In genomic region chr5:151810907-151811306, GRCh38 we compare ENCODE assay signal across 27 cellular contexts. TPM values are rescaled to one million over a fixed set of nuclear protein-coding genes. Genes with fewer than 3 reads are reported as not detected.
DNase-seq lines count a peak whose midpoint lies in the region; ATAC-seq and TF ChIP-seq lines count a peak whose summit lies in the region.
"Had no signal": no experiment of that assay in that cellular context is flagged by ENCODE, and none has a peak within 500 bp of the region (broad histone marks: within the 10 kb centered on the region; RNA-seq: fewer than 3 reads in every experiment).

No MANE protein-coding gene starts in this region.

- peaks cover 8% of the 10 kb centered on the region for H4K20me1 ChIP-seq in PC-9 (ENCODE audit: insufficient read depth)

- H3K9me3 ChIP-seq in CD8-positive, alpha-beta T cell (ENCODE audit: low read length) = no peaks in the 10 kb centered on the region
- no peaks in the 10 kb centered on the region; the same call in 1 of the 2 replicates for H3K9me3 ChIP-seq in PC-9 (ENCODE audit: insufficient read depth, low read depth)
- H3K9me3 ChIP-seq: gastroesophageal sphincter, prostate gland, transverse colon had no signal

- no peak overlapping the region for H3K4me3 Mint-ChIP-seq in activated CD4-positive, alpha-beta T cell treated with anti-CD3 and anti-CD28 coated beads for 36 hours
- H3K4me3 Mint-ChIP-seq in CD8-positive, alpha-beta T cell = no peak overlapping the region
- H3K4me3 Mint-ChIP-seq: activated T-cell treated with anti-CD3 and anti-CD28 coated beads, Interleukin-2, amount 50 U/mL, for 4 hours; brain; CD14-positive monocyte; immature natural killer cell; T-helper 1 cell treated with Interleukin-12 subunit alpha and Interleukin-12 subunit beta and Interleukin-4 antibody, amounts not matched to agents 30 μg/mL and 1 μg/mL, for 36 hours had no signal

- peaks cover 25% of the 10 kb centered on the region; the same call in 1 of the 2 replicates for H3K79me2 ChIP-seq in PC-9 (ENCODE audit: low read depth)

- H3K36me3 Mint-ChIP-seq in activated CD4-positive, alpha-beta T cell treated with anti-CD3 and anti-CD28 coated beads for 36 hours (ENCODE audit: low read depth) = peaks cover 76% of the 10 kb centered on the region
- peaks cover 73% of the 10 kb centered on the region for H3K36me3 Mint-ChIP-seq in CD8-positive, alpha-beta T cell

- no peak for DNase-seq in activated CD4-positive, alpha-beta T cell treated with anti-CD3 and anti-CD28 coated beads for 36 hours
- no peak for DNase-seq in activated CD4-positive, alpha-beta T cell treated with anti-CD3 and anti-CD28 coated beads for 48 hours
- no peak for DNase-seq in CD8-positive, alpha-beta T cell
- no peak for DNase-seq in PC-9
- peak; percentile 20 for DNase-seq in fibroblast of the aortic adventitia (ENCODE audit: low read depth)
- no peak for DNase-seq in NCI-H2029 (lab: John Stamatoyannopoulos, UW)
- no peak for DNase-seq in caudate nucleus (lab: John Stamatoyannopoulos, UW)
- DNase-seq: 8988T; activated CD4-positive, CD25-positive, alpha-beta regulatory T cell treated with anti-CD3 and anti-CD28 coated beads, Interleukin-2, amount 50 U/mL, for 72 hours; activated T-cell treated with anti-CD3 and anti-CD28 coated beads, Interleukin-2, amount 50 U/mL, for 4 hours; effector memory CD4-positive, alpha-beta T cell; EL; hypothalamus; immature natural killer cell; left ventricle myocardium superior; MM.1S; NCI-H1436; NCI-H2107; transverse colon had no signal

- POLR2A ChIA-PET in activated CD4-positive, alpha-beta T cell treated with anti-CD3 and anti-CD28 coated beads for 36 hours (lab: Charles Lee) = no interaction called here
- POLR2A ChIA-PET in CD8-positive, alpha-beta T cell (lab: Charles Lee) = no interaction called here
- POLR2A ChIA-PET in PC-9 (lab: Charles Lee; ENCODE audit: unreplicated experiment) = no interaction called here

- intact Hi-C loops in activated CD4-positive, alpha-beta T cell treated with anti-CD3 and anti-CD28 coated beads for 36 hours (cut with DNase I, micrococcal nuclease) = no loop called here
- intact Hi-C loops in CD8-positive, alpha-beta T cell (cut with DNase I, micrococcal nuclease) = no loop called here
- intact Hi-C loops in PC-9 (cut with micrococcal nuclease; ENCODE audit: unreplicated experiment) = no loop called here

- H3K27ac Mint-ChIP-seq in activated CD4-positive, alpha-beta T cell treated with anti-CD3 and anti-CD28 coated beads for 36 hours = peak overlapping the region; percentile 68
- peak overlapping the region; percentile 5 for H3K27ac Mint-ChIP-seq in CD8-positive, alpha-beta T cell
- H3K27ac Mint-ChIP-seq: brain; T-helper 1 cell treated with Interleukin-12 subunit alpha and Interleukin-12 subunit beta and Interleukin-4 antibody, amounts not matched to agents 30 μg/mL and 1 μg/mL, for 36 hours had no signal

- H3F3A ChIP-seq in PC-9 (ENCODE audit: insufficient read depth, low read depth) = peaks cover 35% of the 10 kb centered on the region; the same call in 1 of the 2 replicates

- H3K4me3 ChIP-seq in CD8-positive, alpha-beta T cell (ENCODE audit: low read depth, low read length) = no peak overlapping the region
- no peak overlapping the region for H3K4me3 ChIP-seq in PC-9
- H3K4me3 ChIP-seq in fibroblast of the aortic adventitia (ENCODE audit: low read depth, low read length) = no peak overlapping the region
- H3K4me3 ChIP-seq: gastroesophageal sphincter, prostate gland, transverse colon had no signal

- TF ChIP-seq CTCF in CD8-positive, alpha-beta T cell (IDR thresholded peaks at IDR 0.05) = no peak
- TF ChIP-seq CTCF in PC-9 (conservative IDR thresholded peaks at IDR 0.05) (no peak), fibroblast of the aortic adventitia (IDR thresholded peaks at IDR 0.05; ENCODE audit: insufficient read depth, low read length) (no peak)

- no peaks in the 10 kb centered on the region for H3K27me3 Mint-ChIP-seq in activated CD4-positive, alpha-beta T cell treated with anti-CD3 and anti-CD28 coated beads for 36 hours
- H3K27me3 Mint-ChIP-seq in CD8-positive, alpha-beta T cell (ENCODE audit: low read depth) = no peaks in the 10 kb centered on the region
- H3K27me3 Mint-ChIP-seq: brain had no signal

- H3K4me2 ChIP-seq in PC-9 = no peak overlapping the region

- H3K9me2 ChIP-seq in PC-9 (ENCODE audit: insufficient read depth) = no peaks in the 10 kb centered on the region

- ATAC-seq in activated CD4-positive, alpha-beta T cell treated with anti-CD3 and anti-CD28 coated beads for 36 hours = no peak
- no peak for ATAC-seq in CD8-positive, alpha-beta T cell
- no peak for ATAC-seq in GM21447 (IDR thresholded peaks at IDR 0.05; ENCODE audit: unreplicated experiment)
- ATAC-seq: activated T-cell treated with anti-CD3 and anti-CD28 coated beads, Interleukin-2, amount 50 U/mL, for 4 hours; esophagus mucosa; gastroesophageal sphincter had no signal

- H3K9me3 Mint-ChIP-seq in activated CD4-positive, alpha-beta T cell treated with anti-CD3 and anti-CD28 coated beads for 36 hours (ENCODE audit: low read depth) = peaks cover 8% of the 10 kb centered on the region
- H3K9me3 Mint-ChIP-seq in CD8-positive, alpha-beta T cell = no peaks in the 10 kb centered on the region
- H3K9me3 Mint-ChIP-seq: brain; CD14-positive monocyte; immature natural killer cell; T-helper 1 cell treated with Interleukin-12 subunit alpha and Interleukin-12 subunit beta and Interleukin-4 antibody, amounts not matched to agents 30 μg/mL and 1 μg/mL, for 36 hours had no signal

- CTCF ChIA-PET in activated CD4-positive, alpha-beta T cell treated with anti-CD3 and anti-CD28 coated beads for 36 hours (lab: Charles Lee) = no interaction called here
- CTCF ChIA-PET in CD8-positive, alpha-beta T cell (lab: Charles Lee) = no interaction called here
- CTCF ChIA-PET in PC-9 (lab: Charles Lee) = no interaction called here

- BruUV-seq in PC-9 (replicated peaks; lab: Mats Ljungman, UMichigan) = no TSS peak

- H3K4me1 ChIP-seq in CD8-positive, alpha-beta T cell (ENCODE audit: insufficient read depth, low read length) = no peaks in the 10 kb centered on the region
- H3K4me1 ChIP-seq in PC-9 (replicated peaks; ENCODE audit: insufficient read depth) = no peaks in the 10 kb centered on the region
- H3K4me1 ChIP-seq: prostate gland had no signal

- no peak overlapping the region for H2AFZ ChIP-seq in PC-9

- H3K4me1 Mint-ChIP-seq in activated CD4-positive, alpha-beta T cell treated with anti-CD3 and anti-CD28 coated beads for 36 hours = peaks cover 28% of the 10 kb centered on the region
- H3K4me1 Mint-ChIP-seq in CD8-positive, alpha-beta T cell (ENCODE audit: low read depth) = peaks cover 9% of the 10 kb centered on the region
- H3K4me1 Mint-ChIP-seq: CD14-positive monocyte had no signal

- H3K27ac ChIP-seq in CD8-positive, alpha-beta T cell (ENCODE audit: low read depth, low read length) = no peak overlapping the region
- 0 out of 2 replicates have a peak overlapping the region, but pooled peaks have one; percentile 5 for H3K27ac ChIP-seq in PC-9
- no peak overlapping the region for H3K27ac ChIP-seq in caudate nucleus (ENCODE audit: low read depth, low read length)
- H3K27ac ChIP-seq: gastroesophageal sphincter, prostate gland, RWPE1, transverse colon had no signal

- H3K27me3 ChIP-seq in CD8-positive, alpha-beta T cell (ENCODE audit: insufficient read depth, low read length) = no peaks in the 10 kb centered on the region
- no peaks in the 10 kb centered on the region for H3K27me3 ChIP-seq in PC-9 (ENCODE audit: insufficient read depth, low read depth)
- H3K27me3 ChIP-seq: gastroesophageal sphincter, transverse colon had no signal

- H3K36me3 ChIP-seq in CD8-positive, alpha-beta T cell (ENCODE audit: insufficient read depth, low read length) = peaks cover 5% of the 10 kb centered on the region
- H3K36me3 ChIP-seq in PC-9 (ENCODE audit: low read depth) = peaks cover 76% of the 10 kb centered on the region

RNA-seq across cellular contexts. Expression of gene G3BP1, which starts 39.2 kb away (rescaled TPM):
- 100 to 1,000 TPM; 253 to 280 TPM for total RNA-seq in activated CD4-positive, alpha-beta T cell treated with anti-CD3 and anti-CD28 coated beads for 36 hours
- 10 to 100 TPM; 89.1 to 91.1 TPM for total RNA-seq in CD8-positive, alpha-beta T cell
- total RNA-seq in PC-9 (2021) = 203 and 254 TPM in 2 replicates
- 161 and 239 TPM in 2 replicates for total RNA-seq in fibroblast of the aortic adventitia (ENCODE audit: low replicate concordance)

RNA-seq across cellular contexts. Expression of gene ATOX1, which starts 52.5 kb away (rescaled TPM):
- total RNA-seq in activated CD4-positive, alpha-beta T cell treated with anti-CD3 and anti-CD28 coated beads for 36 hours = 10 to 100 TPM; 74.8 to 85.9 TPM
- 10 to 100 TPM; 12.6 to 13.2 TPM for total RNA-seq in CD8-positive, alpha-beta T cell
- total RNA-seq in PC-9 (2021) = 175 and 201 TPM in 2 replicates
- total RNA-seq in fibroblast of the aortic adventitia (ENCODE audit: low replicate concordance) = 28.6 and 66.6 TPM in 2 replicates
